ENCODE assay signal across 4 cellular contexts in genomic region chr19:42521631-42522030, GRCh38. TPM values are rescaled to one million over a fixed set of nuclear protein-coding genes. Genes with fewer than 3 reads are reported as not detected.
"Had no signal": no experiment of that assay in that cellular context is flagged by ENCODE, and none has a peak within 500 bp of the region (broad histone marks: within the 10 kb centered on the region; RNA-seq: fewer than 3 reads in every experiment).

No MANE protein-coding gene starts in this region.

RNA-seq across cellular contexts. Expression of gene CEACAM1, which starts 6.7 kb away (rescaled TPM):
- total RNA-seq: GM23248, HFFc6, HT1080, IMR-90 had no signal
- polyA plus RNA-seq: GM23248, IMR-90 had no signal
